Comparison of ENCODE assay signal across 20 cellular contexts in genomic region chr22:17339095-17339693, GRCh38. TPM values are rescaled to one million over a fixed set of nuclear protein-coding genes. Genes with fewer than 3 reads are reported as not detected.
A peak's percentile ranks its signal among the peaks of the same experiment; 100 is the strongest.
DNase-seq lines count a peak whose midpoint lies in the region; ATAC-seq and TF ChIP-seq lines count a peak whose summit lies in the region.
"Had no signal": no experiment of that assay in that cellular context is flagged by ENCODE, and none has a peak within 500 bp of the region (broad histone marks: within the 10 kb centered on the region; RNA-seq: fewer than 3 reads in every experiment).

No MANE protein-coding gene starts in this region.

- DNase-seq in Right ventricle myocardium inferior (ENCODE audit: missing footprints) (no peak), right atrium auricular region (ENCODE audit: low spot score) (no peak), SKM-1 (lab: John Stamatoyannopoulos, UW; ENCODE audit: unreplicated experiment) (peak; percentile 94), left ventricle myocardium inferior (no peak), KG1 (lab: John Stamatoyannopoulos, UW) (no peak), hepatocyte (ENCODE audit: low spot score) (no peak)
- DNase-seq: activated CD4-positive, alpha-beta T cell treated with anti-CD3 and anti-CD28 coated beads for 36 hours; adrenal gland; caudate nucleus; esophagus squamous epithelium; NCI-H1048; NCI-H2081; NCI-H510A; nephron progenitor cell had no signal

- no peaks in the 10 kb centered on the region for H3K36me3 ChIP-seq in right atrium auricular region
- no peaks in the 10 kb centered on the region for H3K36me3 ChIP-seq in left ventricle myocardium inferior
- H3K36me3 ChIP-seq in hepatocyte (replicated peaks; ENCODE audit: insufficient read depth, low read depth), result no peaks in the 10 kb centered on the region
- H3K36me3 ChIP-seq: adrenal gland; BLaER1 treated with 17β-estradiol and CSF1 and Interleukin-3, amounts not matched to agents 10 nM and 100 nM; esophagus squamous epithelium; thoracic aorta had no signal

- no peak overlapping the region for H3K4me2 ChIP-seq in hepatocyte
- H3K4me2 ChIP-seq: BLaER1 treated with 17β-estradiol and CSF1 and Interleukin-3, amounts not matched to agents 10 nM and 100 nM had no signal

- WGBS in hepatocyte (ENCODE audit: low lambda C conversion rate, missing lambda C conversion rate), result 60% methylated on average over 8 of the region's 8 CpGs

- peaks cover 8% of the 10 kb centered on the region for H3K27me3 Mint-ChIP-seq in activated T-helper 17 cell treated with anti-CD3 and anti-CD28 coated beads, Interleukin-2, amount 50 U/mL, for 72 hours
- H3K27me3 Mint-ChIP-seq: activated CD4-positive, alpha-beta T cell treated with anti-CD3 and anti-CD28 coated beads for 36 hours had no signal

- TF ChIP-seq CTCF in right atrium auricular region (IDR thresholded peaks at IDR 0.05) (no peak), left ventricle myocardium inferior (IDR thresholded peaks at IDR 0.05; ENCODE audit: borderline replicate concordance) (no peak), hepatocyte (IDR thresholded peaks at IDR 0.05; ENCODE audit: poor library complexity) (no peak)

- intact Hi-C loops in Right ventricle myocardium inferior (cut with DNase I) (no loop called here), left ventricle myocardium inferior (cut with micrococcal nuclease) (no loop called here)

- H4K20me1 ChIP-seq in hepatocyte (ENCODE audit: insufficient read depth, poor library complexity, severe bottlenecking), result no peaks in the 10 kb centered on the region
- H4K20me1 ChIP-seq: BLaER1 treated with 17β-estradiol and CSF1 and Interleukin-3, amounts not matched to agents 10 nM and 100 nM had no signal

- no peaks in the 10 kb centered on the region for H3K9me3 ChIP-seq in right atrium auricular region
- H3K9me3 ChIP-seq in left ventricle myocardium inferior (replicated peaks), result no peaks in the 10 kb centered on the region
- no peaks in the 10 kb centered on the region for H3K9me3 ChIP-seq in hepatocyte (ENCODE audit: low read depth)
- H3K9me3 ChIP-seq: adrenal gland; BLaER1 treated with 17β-estradiol and CSF1 and Interleukin-3, amounts not matched to agents 10 nM and 100 nM; esophagus squamous epithelium; thoracic aorta had no signal

- H3K27me3 ChIP-seq in right atrium auricular region, result no peaks in the 10 kb centered on the region
- H3K27me3 ChIP-seq in left ventricle myocardium inferior (ENCODE audit: low read depth), result no peaks in the 10 kb centered on the region
- no peaks in the 10 kb centered on the region for H3K27me3 ChIP-seq in hepatocyte
- H3K27me3 ChIP-seq: adrenal gland; BLaER1 treated with 17β-estradiol and CSF1 and Interleukin-3, amounts not matched to agents 10 nM and 100 nM had no signal

- no peak overlapping the region for H3K4me3 ChIP-seq in right atrium auricular region
- H3K4me3 ChIP-seq in left ventricle myocardium inferior, result no peak overlapping the region
- no peak overlapping the region for H3K4me3 ChIP-seq in hepatocyte
- H3K4me3 ChIP-seq: adrenal gland; BLaER1 treated with 17β-estradiol and CSF1 and Interleukin-3, amounts not matched to agents 10 nM and 100 nM; esophagus squamous epithelium; SK-N-MC; thoracic aorta had no signal

- no peaks in the 10 kb centered on the region for H3K79me2 ChIP-seq in hepatocyte

- ATAC-seq in Right ventricle myocardium inferior, result peak; percentile 87
- no peak for ATAC-seq in GM21367 (IDR thresholded peaks at IDR 0.05; ENCODE audit: unreplicated experiment)
- ATAC-seq in activated T-helper 17 cell treated with anti-CD3 and anti-CD28 coated beads, Interleukin-2, amount 50 U/mL, for 72 hours (replicated peaks), result no peak
- ATAC-seq: activated CD4-positive, alpha-beta T cell treated with anti-CD3 and anti-CD28 coated beads for 36 hours; stimulated activated effector memory CD8-positive, alpha-beta T cell treated with anti-CD3 and anti-CD28 coated beads, Interleukin-12 subunit alpha, Interleukin-12 subunit beta, amount 100 ng/mL, for 72 hours had no signal

- H3K36me3 Mint-ChIP-seq in activated T-helper 17 cell treated with anti-CD3 and anti-CD28 coated beads, Interleukin-2, amount 50 U/mL, for 72 hours (ENCODE audit: low read depth), result no peaks in the 10 kb centered on the region
- H3K36me3 Mint-ChIP-seq: stimulated activated effector memory CD8-positive, alpha-beta T cell treated with anti-CD3 and anti-CD28 coated beads, Interleukin-12 subunit alpha, Interleukin-12 subunit beta, amount 100 ng/mL, for 72 hours had no signal

- H3K9me3 Mint-ChIP-seq in activated T-helper 17 cell treated with anti-CD3 and anti-CD28 coated beads, Interleukin-2, amount 50 U/mL, for 72 hours, result no peaks in the 10 kb centered on the region
- H3K9me3 Mint-ChIP-seq: nephron progenitor cell; stimulated activated effector memory CD8-positive, alpha-beta T cell treated with anti-CD3 and anti-CD28 coated beads, Interleukin-12 subunit alpha, Interleukin-12 subunit beta, amount 100 ng/mL, for 72 hours had no signal

- H2AFZ ChIP-seq in hepatocyte, result no peak overlapping the region

- no peak overlapping the region for H3K27ac Mint-ChIP-seq in activated T-helper 17 cell treated with anti-CD3 and anti-CD28 coated beads, Interleukin-2, amount 50 U/mL, for 72 hours
- H3K27ac Mint-ChIP-seq: activated CD4-positive, alpha-beta T cell treated with anti-CD3 and anti-CD28 coated beads for 36 hours; nephron progenitor cell; stimulated activated effector memory CD8-positive, alpha-beta T cell treated with anti-CD3 and anti-CD28 coated beads, Interleukin-12 subunit alpha, Interleukin-12 subunit beta, amount 100 ng/mL, for 72 hours had no signal

- H3K4me1 ChIP-seq in right atrium auricular region, result no peaks in the 10 kb centered on the region
- H3K4me1 ChIP-seq in left ventricle myocardium inferior, result peaks cover 13% of the 10 kb centered on the region
- no peaks in the 10 kb centered on the region for H3K4me1 ChIP-seq in hepatocyte (ENCODE audit: insufficient read depth)
- H3K4me1 ChIP-seq: adrenal gland had no signal

- no peak overlapping the region for H3K4me3 Mint-ChIP-seq in activated T-helper 17 cell treated with anti-CD3 and anti-CD28 coated beads, Interleukin-2, amount 50 U/mL, for 72 hours
- H3K4me3 Mint-ChIP-seq: activated CD4-positive, alpha-beta T cell treated with anti-CD3 and anti-CD28 coated beads for 36 hours; nephron progenitor cell; stimulated activated effector memory CD8-positive, alpha-beta T cell treated with anti-CD3 and anti-CD28 coated beads, Interleukin-12 subunit alpha, Interleukin-12 subunit beta, amount 100 ng/mL, for 72 hours had no signal

- H3K9me2 ChIP-seq in hepatocyte (replicated peaks; ENCODE audit: insufficient read depth), result no peaks in the 10 kb centered on the region

- H3K27ac ChIP-seq in right atrium auricular region (no peak overlapping the region), left ventricle myocardium inferior (replicated peaks) (peak overlapping the region; percentile 38), hepatocyte (no peak overlapping the region)
- H3K27ac ChIP-seq: adrenal gland; BLaER1 treated with 17β-estradiol and CSF1 and Interleukin-3, amounts not matched to agents 10 nM and 100 nM; esophagus squamous epithelium; SK-N-MC; thoracic aorta had no signal

- H3K4me1 Mint-ChIP-seq in activated T-helper 17 cell treated with anti-CD3 and anti-CD28 coated beads, Interleukin-2, amount 50 U/mL, for 72 hours, result no peaks in the 10 kb centered on the region
- H3K4me1 Mint-ChIP-seq: activated CD4-positive, alpha-beta T cell treated with anti-CD3 and anti-CD28 coated beads for 36 hours; stimulated activated effector memory CD8-positive, alpha-beta T cell treated with anti-CD3 and anti-CD28 coated beads, Interleukin-12 subunit alpha, Interleukin-12 subunit beta, amount 100 ng/mL, for 72 hours had no signal

RNA-seq across cellular contexts. Expression of gene CECR2, which starts 30.1 kb away (rescaled TPM):
- total RNA-seq in Right ventricle myocardium inferior (6.4 TPM), right atrium auricular region (1 to 10 TPM; 4.0 to 4.8 TPM), left ventricle myocardium inferior (3.1 TPM), hepatocyte (3.3 and 3.6 TPM in 2 replicates)
- polyA plus RNA-seq in hepatocyte, result 1.2 and 2.2 TPM in 2 replicates
- under 1 TPM; 0.06 to 0.19 TPM for total RNA-seq in activated T-helper 17 cell treated with anti-CD3 and anti-CD28 coated beads, Interleukin-2, amount 50 U/mL, for 72 hours
